8 cellular contexts compared by ENCODE assay signal in the genomic region with DNA sequence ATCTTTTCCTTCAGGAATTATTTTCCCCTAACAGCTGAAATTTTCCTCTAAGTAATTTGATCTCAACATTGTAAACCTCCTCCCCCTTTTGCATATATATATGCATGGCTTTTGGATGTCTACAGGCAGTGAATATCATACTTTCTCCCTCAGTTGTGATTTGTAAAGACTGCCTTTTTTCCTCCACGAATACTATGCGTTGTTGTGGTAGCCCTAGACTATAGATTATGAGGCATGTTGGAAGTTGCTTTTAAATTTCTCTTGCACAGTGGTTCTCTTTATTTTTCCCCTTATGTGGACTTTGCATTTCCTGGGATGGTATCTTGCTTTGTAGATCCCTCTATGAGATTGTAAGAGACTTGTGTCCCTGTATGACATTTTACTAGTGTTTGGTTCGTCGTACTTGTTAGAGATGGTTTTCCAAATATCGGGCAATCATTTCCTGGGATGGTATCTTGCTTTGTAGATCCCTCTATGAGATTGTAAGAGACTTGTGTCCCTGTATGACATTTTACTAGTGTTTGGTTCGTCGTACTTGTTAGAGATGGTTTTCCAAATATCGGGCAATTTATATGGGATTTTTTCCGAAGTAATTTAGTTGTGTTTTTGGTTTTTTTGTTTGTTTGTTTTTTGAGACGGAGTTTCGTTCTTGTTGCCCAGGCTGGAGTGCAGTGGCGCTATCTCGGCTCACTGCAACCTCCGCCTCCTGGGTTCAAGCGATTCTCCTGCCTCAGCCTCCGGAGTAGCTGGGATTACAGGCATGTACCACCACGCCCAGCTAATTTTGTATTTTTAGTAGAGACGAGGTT. TPM values are rescaled to one million over a fixed set of nuclear protein-coding genes. Genes with fewer than 3 reads are reported as not detected.
DNase-seq lines count a peak whose midpoint lies in the region; ATAC-seq and TF ChIP-seq lines count a peak whose summit lies in the region.
"Not testable (repeated sequence)": the region's sequence is repeated elsewhere in the genome, so short reads cannot be mapped to it uniquely, and the experiment has no call there.

No MANE protein-coding gene starts in this region.

- H3K4me3 ChIP-seq in CD8-positive, alpha-beta memory T cell (ENCODE audit: low read length), result peak overlapping the region; percentile 85
- H3K4me3 ChIP-seq in IMR-90 (ENCODE audit: insufficient read depth, low read depth, low read length) (peak overlapping the region; percentile 74; the same call in 1 of the 2 replicates), SU-DHL-6 (ENCODE audit: insufficient read depth, low read length, poor library complexity, severe bottlenecking) (peak overlapping the region; percentile 71), adipocyte (ENCODE audit: low read length) (peak overlapping the region; percentile 99), left lung (peak overlapping the region; percentile 87 to 95), thyroid gland (replicated peaks in 1 of 3) (peak overlapping the region in 1 of 3 donors; percentile 81)

- peak overlapping the region; percentile 58 to 98 (median 94) for H3K27ac Mint-ChIP-seq in CD8-positive, alpha-beta memory T cell
- peak overlapping the region; percentile 95 for H3K27ac Mint-ChIP-seq in osteocyte (ENCODE audit: unreplicated experiment)

- peak overlapping the region; percentile 92 to 98 (median 94) for H3K4me3 Mint-ChIP-seq in CD8-positive, alpha-beta memory T cell
- H3K4me3 Mint-ChIP-seq in osteocyte (ENCODE audit: unreplicated experiment), result peak overlapping the region; percentile 92

- H3K14ac ChIP-seq in IMR-90 (replicated peaks; ENCODE audit: low read depth, low read length), result not testable (repeated sequence)

- TF ChIP-seq CTCF in IMR-90 (conservative IDR thresholded peaks at IDR 0.05; ENCODE audit: low read depth, low read length); SU-DHL-6 (IDR thresholded peaks at IDR 0.05; ENCODE audit: insufficient read depth, low read length, poor library complexity, severe bottlenecking); left lung (IDR thresholded peaks at IDR 0.05); osteocyte (IDR thresholded peaks at IDR 0.05); thyroid gland (IDR thresholded peaks at IDR 0.05): not testable (repeated sequence)

- H3K79me2 ChIP-seq in SU-DHL-6 (ENCODE audit: insufficient read depth, low read length), result peaks cover 86% of the 10 kb centered on the region

- not testable (repeated sequence) for H4K91ac ChIP-seq in IMR-90 (ENCODE audit: insufficient read depth, low read depth, low read length)

- H3K4ac ChIP-seq in IMR-90 (ENCODE audit: low read depth, low read length), result not testable (repeated sequence)

- H3K4me1 ChIP-seq in CD8-positive, alpha-beta memory T cell (ENCODE audit: insufficient read depth, low read length), result peaks cover 21% of the 10 kb centered on the region
- H3K4me1 ChIP-seq in IMR-90 (ENCODE audit: control insufficient read depth, insufficient read depth, low read length) (peaks cover 15% of the 10 kb centered on the region), adipocyte (ENCODE audit: control insufficient read depth, insufficient read depth, low read length) (peaks cover 54% of the 10 kb centered on the region), left lung (peaks cover 0 to 70% of the 10 kb centered on the region in 2 donors), thyroid gland (peaks cover 19 to 40% of the 10 kb centered on the region in 2 donors)

- H3K9ac ChIP-seq in IMR-90 (ENCODE audit: low read depth, low read length) (peak overlapping the region; percentile 13; the same call in 1 of the 2 replicates), SU-DHL-6 (ENCODE audit: low read length) (peak overlapping the region; percentile 84), adipocyte (ENCODE audit: low read length) (peak overlapping the region; percentile 98)

- H3K9me3 Mint-ChIP-seq in CD8-positive, alpha-beta memory T cell; osteocyte (ENCODE audit: unreplicated experiment): not testable (repeated sequence)

- not testable (repeated sequence) for H3F3A ChIP-seq in SU-DHL-6 (ENCODE audit: insufficient read depth)

- H3K36me3 ChIP-seq in CD8-positive, alpha-beta memory T cell (ENCODE audit: insufficient read depth, low read length); IMR-90 (ENCODE audit: control insufficient read depth, insufficient read depth, low read length); SU-DHL-6 (ENCODE audit: low read length); adipocyte (ENCODE audit: control insufficient read depth, insufficient read depth, low read length, severe bottlenecking); left lung; thyroid gland: not testable (repeated sequence)

- H3K4me2 ChIP-seq in IMR-90 (ENCODE audit: low read depth, low read length) (peak overlapping the region; percentile 99), SU-DHL-6 (ENCODE audit: low read depth, low read length, poor library complexity, severe bottlenecking) (peak overlapping the region; percentile 87)

- not testable (repeated sequence) for H3K9me1 ChIP-seq in IMR-90 (ENCODE audit: insufficient read depth, low read length)

- H2BK15ac ChIP-seq in IMR-90 (ENCODE audit: low read depth, low read length), result not testable (repeated sequence)

- peaks cover 17 to 68% of the 10 kb centered on the region in 2 experiments for H3K79me1 ChIP-seq in IMR-90 (ENCODE audit: low read depth in 1 of 2, low read length in 2 of 2)

- H3K23ac ChIP-seq in IMR-90 (ENCODE audit: low read depth, low read length), result peak overlapping the region; percentile 97; the same call in 1 of the 2 replicates

- ATAC-seq in IMR-90 (ENCODE audit: low read depth); left lung: not testable (repeated sequence)

- not testable (repeated sequence) for H2BK120ac ChIP-seq in IMR-90 (ENCODE audit: low read depth, low read length)

- not testable (repeated sequence) for H3K18ac ChIP-seq in IMR-90 (ENCODE audit: low read depth, low read length)

- CTCF ChIA-PET in CD8-positive, alpha-beta memory T cell (lab: Charles Lee); IMR-90 (lab: Yijun Ruan, JAX): not testable (repeated sequence)

- H3K4me1 Mint-ChIP-seq in CD8-positive, alpha-beta memory T cell, result peaks cover 52 to 72% (median 66%) of the 10 kb centered on the region in 3 donors
- peaks cover 72% of the 10 kb centered on the region for H3K4me1 Mint-ChIP-seq in osteocyte (ENCODE audit: unreplicated experiment)

- H2AK5ac ChIP-seq in IMR-90 (ENCODE audit: low read depth, low read length), result not testable (repeated sequence)

- H3K27me3 Mint-ChIP-seq in CD8-positive, alpha-beta memory T cell; osteocyte (ENCODE audit: unreplicated experiment): not testable (repeated sequence)

- not testable (repeated sequence) for H3K27me3 ChIP-seq in CD8-positive, alpha-beta memory T cell (ENCODE audit: insufficient read depth, low read length, poor library complexity, severe bottlenecking); IMR-90 (ENCODE audit: control insufficient read depth, insufficient read depth, low read length); SU-DHL-6 (ENCODE audit: low read length); adipocyte (replicated peaks; ENCODE audit: control insufficient read depth, insufficient read depth, low read length); left lung; thyroid gland

- DNase-seq in CD8-positive, alpha-beta memory T cell; IMR-90; epithelial cell of prostate (ENCODE audit: low read depth, low spot score); left lung; osteocyte (ENCODE audit: extremely low spot score, unreplicated experiment); thyroid gland: not testable (repeated sequence)
- DNase-seq in adipocyte (ENCODE audit: low read depth), result peak; percentile 34

- TSS peak; percentile 32 for BruUV-seq in IMR-90 (replicated peaks; lab: Mats Ljungman, UMichigan)

- H4K8ac ChIP-seq in IMR-90 (ENCODE audit: low read depth in 2 of 2, low read length in 2 of 2), result not testable (repeated sequence)

- peak overlapping the region; percentile 83 for H3K27ac ChIP-seq in CD8-positive, alpha-beta memory T cell (ENCODE audit: low read depth, low read length)
- not testable (repeated sequence) for H3K27ac ChIP-seq in IMR-90 (ENCODE audit: insufficient read depth, low read length); SU-DHL-6 (ENCODE audit: low read depth, low read length)
- H3K27ac ChIP-seq in epithelial cell of prostate (peak overlapping the region; percentile 93), left lung (peak overlapping the region; percentile 91), thyroid gland (peak overlapping the region in 2 of 3 donors; percentile 80 to 91)

- not testable (repeated sequence) for H3K56ac ChIP-seq in IMR-90 (ENCODE audit: extremely low read depth, insufficient read depth, low read length)

- POLR2A ChIA-PET in CD8-positive, alpha-beta memory T cell (lab: Charles Lee); IMR-90 (lab: Charles Lee; ENCODE audit: unreplicated experiment): not testable (repeated sequence)

- intact Hi-C loops in IMR-90 (cut with micrococcal nuclease) (loop anchor here (2.0 kb wide), 1 partner anchor 113 kb away; no protein-coding TSS in a partner anchor), thyroid gland (cut with DNase I) (loop anchor here (10.0 kb wide), 1 partner anchor 57 kb away; the partner anchor contains the start of gene ARL2BP)
- intact Hi-C loops in left lung (cut with DNase I), result not testable (repeated sequence)

- not testable (repeated sequence) for TF ChIP-seq POLR2A in IMR-90 (IDR thresholded peaks at IDR 0.05; ENCODE audit: low read depth, low read length); thyroid gland (IDR thresholded peaks at IDR 0.05)

- dilution Hi-C loops in IMR-90 (cut with HindIII; ENCODE audit: low sequenced_read_pairs, unreplicated experiment), result not testable (repeated sequence)

- H2BK5ac ChIP-seq in IMR-90 (ENCODE audit: low read depth, low read length, poor library complexity, severe bottlenecking), result not testable (repeated sequence)

- not testable (repeated sequence) for H2AFZ ChIP-seq in IMR-90 (replicated peaks; ENCODE audit: low read length, poor library complexity); SU-DHL-6 (ENCODE audit: low read depth, low read length, severe bottlenecking)

- H3K36me3 Mint-ChIP-seq in CD8-positive, alpha-beta memory T cell, result peaks cover 0 to 31% (median 0%) of the 10 kb centered on the region in 3 donors
- H3K36me3 Mint-ChIP-seq in osteocyte (ENCODE audit: unreplicated experiment), result not testable (repeated sequence)

- H2AK9ac ChIP-seq in IMR-90 (replicated peaks; ENCODE audit: low read depth, low read length, poor library complexity), result not testable (repeated sequence)

- not testable (repeated sequence) for H2BK20ac ChIP-seq in IMR-90 (ENCODE audit: low read depth, low read length)

- 93 to 100% methylated on average over 1 to 3 of the region's 18 CpGs for WGBS in IMR-90 (ENCODE audit: extremely low coverage in 2 of 2, insufficient read length in 1 of 2), 2 experiments
- 76 to 80% methylated on average over 18 of the region's 18 CpGs for WGBS in thyroid gland, 2 donors

- not testable (repeated sequence) for H4K5ac ChIP-seq in IMR-90 (ENCODE audit: low read depth, low read length)

- not testable (repeated sequence) for H3K9me3 ChIP-seq in CD8-positive, alpha-beta memory T cell (ENCODE audit: low read length); IMR-90 (ENCODE audit: control insufficient read depth, insufficient read depth, low read length); SU-DHL-6 (ENCODE audit: insufficient read depth, low read length); adipocyte (ENCODE audit: control insufficient read depth, low read length); left lung; thyroid gland

- not testable (repeated sequence) for H3K9me2 ChIP-seq in SU-DHL-6 (replicated peaks; ENCODE audit: insufficient read depth, low read length)

- in situ Hi-C loops in IMR-90 (cut with MboI; ENCODE audit: low sequenced_read_pairs), result not testable (repeated sequence)

- not testable (repeated sequence) for TF ChIP-seq RAD21 in IMR-90 (IDR thresholded peaks at IDR 0.05; ENCODE audit: low read length)

- peaks cover 18% of the 10 kb centered on the region; the same call in 1 of the 2 replicates for H4K20me1 ChIP-seq in IMR-90 (ENCODE audit: insufficient read depth, low read length)
- H4K20me1 ChIP-seq in SU-DHL-6 (ENCODE audit: low read depth, low read length), result not testable (repeated sequence)

RNA-seq across cellular contexts. Expression of gene RSPRY1, which starts 2.0 kb away (rescaled TPM):
- total RNA-seq in CD8-positive, alpha-beta memory T cell, result 10 to 100 TPM; 33.3 to 36.6 TPM
- polyA plus RNA-seq in CD8-positive, alpha-beta memory T cell, result 41.0 TPM
- total RNA-seq in IMR-90 (2012; rRNA removed) (59.2 and 62.2 TPM in 2 replicates), left lung (10 to 100 TPM; 32.5 to 36.6 TPM), osteocyte (49.3 and 50.8 TPM in 2 replicates), thyroid gland (10 to 100 TPM; 42.6 to 59.2 (median 53.9) TPM)
- polyA plus RNA-seq in IMR-90 (2012; rRNA removed), result 23.7 and 25.2 TPM in 2 replicates
- 9.2 and 10.2 TPM in 2 replicates for polyA plus RNA-seq in IMR-90 (2012; cell fraction: cytosol; rRNA removed)
- 10.3 and 29.1 TPM in 2 replicates for polyA plus RNA-seq in IMR-90 (2012; cell fraction: nucleus; rRNA removed; ENCODE audit: low replicate concordance)

RNA-seq across cellular contexts. Expression of gene PSME3IP1, which starts 2.3 kb away (rescaled TPM):
- total RNA-seq in CD8-positive, alpha-beta memory T cell, result 100 to 1,000 TPM; 103 to 111 TPM
- polyA plus RNA-seq in CD8-positive, alpha-beta memory T cell, result 62.3 TPM
- 50.2 and 52.2 TPM in 2 replicates for total RNA-seq in IMR-90 (2012; rRNA removed)
- 71.2 and 75.2 TPM in 2 replicates for polyA plus RNA-seq in IMR-90 (2012; rRNA removed)
- polyA plus RNA-seq in IMR-90 (2012; cell fraction: cytosol; rRNA removed), result 53.6 and 57.9 TPM in 2 replicates
- 78.1 and 104 TPM in 2 replicates for polyA plus RNA-seq in IMR-90 (2012; cell fraction: nucleus; rRNA removed; ENCODE audit: low replicate concordance)
- 10 to 100 TPM; 53.1 to 71.8 TPM for total RNA-seq in left lung
- total RNA-seq in osteocyte, result 81.2 and 83.1 TPM in 2 replicates
- 10 to 100 TPM; 64.7 to 96.3 (median 78.9) TPM for total RNA-seq in thyroid gland

RNA-seq across cellular contexts. Expression of gene ARL2BP, which starts 57.0 kb away (rescaled TPM):
- total RNA-seq in CD8-positive, alpha-beta memory T cell, result 10 to 100 TPM; 29.9 to 30.1 TPM
- polyA plus RNA-seq in CD8-positive, alpha-beta memory T cell, result 112 TPM
- total RNA-seq in IMR-90 (2012; rRNA removed) (73.7 and 77.8 TPM in 2 replicates), left lung (10 to 100 TPM; 51.4 to 69.3 TPM), osteocyte (61.8 and 67.4 TPM in 2 replicates), thyroid gland (10 to 100 TPM; 51.2 to 68.9 (median 60.0) TPM)
- 46.8 and 46.9 TPM in 2 replicates for polyA plus RNA-seq in IMR-90 (2012; rRNA removed)
- 25.7 and 37.1 TPM in 2 replicates for polyA plus RNA-seq in IMR-90 (2012; cell fraction: cytosol; rRNA removed)
- 8.1 and 26.0 TPM in 2 replicates for polyA plus RNA-seq in IMR-90 (2012; cell fraction: nucleus; rRNA removed; ENCODE audit: low replicate concordance)

Comparison
In these comparisons a context has a peak if more than half of its experiments do, and no peak if none do; other contexts are left out.
1. H3K9ac ChIP-seq: peak in every context shown above with its lines; median percentile 98 in adipocyte; 84 in SU-DHL-6; 13 in IMR-90.